ENCODE assay signal across 10 cellular contexts in the genomic region with DNA sequence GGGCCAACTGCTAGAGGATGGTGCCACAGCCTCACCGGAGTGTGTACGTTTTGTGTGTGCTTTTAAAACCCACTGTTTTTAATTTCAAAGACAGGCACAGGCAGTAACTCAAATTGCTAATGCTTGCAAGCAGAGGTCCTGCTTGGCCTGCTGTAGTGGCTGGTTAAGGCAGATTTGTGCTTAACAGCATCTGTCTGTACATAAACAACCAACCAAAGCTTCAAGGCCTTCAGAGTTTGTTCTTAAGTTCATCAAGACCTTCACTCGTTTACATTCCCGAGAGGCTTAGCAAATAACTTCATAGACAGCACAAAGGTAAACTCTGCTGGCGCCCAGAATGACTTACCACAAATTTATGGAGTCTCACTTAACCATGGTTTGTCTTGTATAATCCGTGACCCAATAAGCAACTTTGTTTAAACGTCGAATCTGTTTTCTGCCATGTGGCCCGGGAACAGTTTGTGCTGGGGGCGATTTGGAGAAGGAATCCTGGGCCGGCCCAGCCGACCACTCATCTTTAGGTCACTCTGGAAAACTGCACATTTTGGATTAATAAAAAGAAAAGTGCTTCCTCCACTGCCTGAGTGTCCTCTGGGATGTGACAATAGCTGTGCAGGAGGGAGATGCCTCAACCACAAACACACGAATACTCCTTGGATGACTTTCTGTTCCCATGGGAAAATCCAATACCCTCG. TPM values are rescaled to one million over a fixed set of nuclear protein-coding genes. Genes with fewer than 3 reads are reported as not detected.
DNase-seq lines count a peak whose midpoint lies in the region; ATAC-seq and TF ChIP-seq lines count a peak whose summit lies in the region.
"Had no signal": no experiment of that assay in that cellular context is flagged by ENCODE, and none has a peak within 500 bp of the region (broad histone marks: within the 10 kb centered on the region; RNA-seq: fewer than 3 reads in every experiment).

No MANE protein-coding gene starts in this region.

- no peak for ATAC-seq in activated T-cell treated with anti-CD3 and anti-CD28 coated beads, Interleukin-2, amount 50 U/mL, for 72 hours (replicated peaks in 1 of 2)
- no peak for ATAC-seq in activated T-cell treated with anti-CD3 and anti-CD28 coated beads, Interleukin-2, amount 50 U/mL, for 4 hours
- ATAC-seq in naive thymus-derived CD4-positive, alpha-beta T cell = no peak
- no peak for ATAC-seq in HG02798 (IDR thresholded peaks at IDR 0.05; ENCODE audit: poor library complexity, unreplicated experiment)

- H3K36me3 Mint-ChIP-seq in activated T-cell treated with anti-CD3 and anti-CD28 coated beads, Interleukin-2, amount 50 U/mL, for 72 hours (ENCODE audit: insufficient read depth in 2 of 2) = peaks cover 0 to 3% of the 10 kb centered on the region in 2 donors
- no peaks in the 10 kb centered on the region for H3K36me3 Mint-ChIP-seq in activated T-cell treated with anti-CD3 and anti-CD28 coated beads, Interleukin-2, amount 50 U/mL, for 4 hours (ENCODE audit: insufficient read depth)
- H3K36me3 Mint-ChIP-seq in naive thymus-derived CD4-positive, alpha-beta T cell = peaks cover 0 to 15% (median 0%) of the 10 kb centered on the region in 5 donors
- no peaks in the 10 kb centered on the region for H3K36me3 Mint-ChIP-seq in type B pancreatic cell

- DNase-seq in activated T-cell treated with anti-CD3 and anti-CD28 coated beads, Interleukin-2, amount 50 U/mL, for 72 hours = no peak
- DNase-seq in activated T-cell treated with anti-CD3 and anti-CD28 coated beads, Interleukin-2, amount 50 U/mL, for 4 hours = no peak
- no peak for DNase-seq in colonic mucosa
- DNase-seq in naive thymus-derived CD4-positive, alpha-beta T cell = no peak
- DNase-seq in type B pancreatic cell (ENCODE audit: extremely low spot score, unreplicated experiment) = no peak
- no peak for DNase-seq in GM19240 (ENCODE audit: insufficient read length, low spot score)
- DNase-seq in NOMO-1 treated with dmso at 0.1 percent for 144 hours (lab: John Stamatoyannopoulos, UW; ENCODE audit: unreplicated experiment) = no peak
- DNase-seq: dermis blood vessel endothelial cell, NCI-H2171 treated with DMSO at 0.1 percent for 48 hours had no signal

- no peaks in the 10 kb centered on the region for H3K36me3 ChIP-seq in colonic mucosa
- H3K36me3 ChIP-seq in naive thymus-derived CD4-positive, alpha-beta T cell (ENCODE audit: control insufficient read depth in 2 of 3, insufficient read depth in 3 of 3, low read length in 3 of 3) = peaks cover 0 to 12% (median 0%) of the 10 kb centered on the region in 3 experiments

- H3K27me3 ChIP-seq in colonic mucosa = no peaks in the 10 kb centered on the region
- no peaks in the 10 kb centered on the region for H3K27me3 ChIP-seq in naive thymus-derived CD4-positive, alpha-beta T cell (ENCODE audit: control insufficient read depth in 2 of 2, insufficient read depth in 2 of 2, low read length in 2 of 2)

- no peak for TF ChIP-seq CTCF in colonic mucosa (IDR thresholded peaks at IDR 0.05)
- no peak for TF ChIP-seq CTCF in type B pancreatic cell (conservative IDR thresholded peaks at IDR 0.05)

- CTCF ChIA-PET in naive thymus-derived CD4-positive, alpha-beta T cell (lab: Charles Lee) = no interaction called here

- peak overlapping the region in 1 of 2 donors; percentile 3 for H3K9ac ChIP-seq in colonic mucosa (ENCODE audit: low read depth in 2 of 2, low read length in 2 of 2)

- no peaks in the 10 kb centered on the region for H3K9me3 Mint-ChIP-seq in activated T-cell treated with anti-CD3 and anti-CD28 coated beads, Interleukin-2, amount 50 U/mL, for 72 hours
- no peaks in the 10 kb centered on the region for H3K9me3 Mint-ChIP-seq in activated T-cell treated with anti-CD3 and anti-CD28 coated beads, Interleukin-2, amount 50 U/mL, for 4 hours
- no peaks in the 10 kb centered on the region for H3K9me3 Mint-ChIP-seq in naive thymus-derived CD4-positive, alpha-beta T cell
- no peaks in the 10 kb centered on the region for H3K9me3 Mint-ChIP-seq in type B pancreatic cell

- H3K27ac Mint-ChIP-seq in activated T-cell treated with anti-CD3 and anti-CD28 coated beads, Interleukin-2, amount 50 U/mL, for 72 hours = peak overlapping the region; percentile 79
- peak overlapping the region in 6 of 9 donors; percentile 31 to 80 (median 64) for H3K27ac Mint-ChIP-seq in naive thymus-derived CD4-positive, alpha-beta T cell
- H3K27ac Mint-ChIP-seq in type B pancreatic cell = peak overlapping the region; percentile 54

- POLR2A ChIA-PET in naive thymus-derived CD4-positive, alpha-beta T cell (lab: Charles Lee) = no interaction called here

- no peaks in the 10 kb centered on the region for H3K27me3 Mint-ChIP-seq in activated T-cell treated with anti-CD3 and anti-CD28 coated beads, Interleukin-2, amount 50 U/mL, for 72 hours (ENCODE audit: low read depth)
- H3K27me3 Mint-ChIP-seq in activated T-cell treated with anti-CD3 and anti-CD28 coated beads, Interleukin-2, amount 50 U/mL, for 4 hours (ENCODE audit: low read depth) = no peaks in the 10 kb centered on the region
- no peaks in the 10 kb centered on the region for H3K27me3 Mint-ChIP-seq in naive thymus-derived CD4-positive, alpha-beta T cell
- no peaks in the 10 kb centered on the region for H3K27me3 Mint-ChIP-seq in type B pancreatic cell

- peaks cover 38% of the 10 kb centered on the region for H3K4me1 ChIP-seq in colonic mucosa
- H3K4me1 ChIP-seq in naive thymus-derived CD4-positive, alpha-beta T cell (ENCODE audit: control insufficient read depth in 2 of 2, insufficient read depth in 2 of 2, low read length in 2 of 2) = peaks cover 45 to 79% of the 10 kb centered on the region in 2 donors

- no peak overlapping the region for H3K4me3 Mint-ChIP-seq in activated T-cell treated with anti-CD3 and anti-CD28 coated beads, Interleukin-2, amount 50 U/mL, for 72 hours
- no peak overlapping the region for H3K4me3 Mint-ChIP-seq in activated T-cell treated with anti-CD3 and anti-CD28 coated beads, Interleukin-2, amount 50 U/mL, for 4 hours
- peak overlapping the region in 3 of 10 donors; percentile 8 to 56 (median 27) for H3K4me3 Mint-ChIP-seq in naive thymus-derived CD4-positive, alpha-beta T cell
- no peak overlapping the region for H3K4me3 Mint-ChIP-seq in type B pancreatic cell

- H3K4me3 ChIP-seq in colonic mucosa = no peak overlapping the region
- no peak overlapping the region for H3K4me3 ChIP-seq in naive thymus-derived CD4-positive, alpha-beta T cell (ENCODE audit: low read length)

- intact Hi-C loops in colonic mucosa (cut with DNase I) = no loop called here
- intact Hi-C loops in naive thymus-derived CD4-positive, alpha-beta T cell (cut with micrococcal nuclease) = no loop called here

- no peaks in the 10 kb centered on the region for H3K9me3 ChIP-seq in colonic mucosa
- H3K9me3 ChIP-seq in naive thymus-derived CD4-positive, alpha-beta T cell (ENCODE audit: control insufficient read depth in 2 of 3, low read length in 3 of 3) = no peaks in the 10 kb centered on the region

- H3K4me1 Mint-ChIP-seq in activated T-cell treated with anti-CD3 and anti-CD28 coated beads, Interleukin-2, amount 50 U/mL, for 72 hours (ENCODE audit: low read depth) = peaks cover 91% of the 10 kb centered on the region
- peaks cover 79% of the 10 kb centered on the region for H3K4me1 Mint-ChIP-seq in activated T-cell treated with anti-CD3 and anti-CD28 coated beads, Interleukin-2, amount 50 U/mL, for 4 hours (ENCODE audit: low read depth)
- H3K4me1 Mint-ChIP-seq in naive thymus-derived CD4-positive, alpha-beta T cell = peaks cover 53 to 95% (median 82%) of the 10 kb centered on the region in 7 donors
- H3K4me1 Mint-ChIP-seq in type B pancreatic cell (ENCODE audit: unreplicated experiment) = peaks cover 62% of the 10 kb centered on the region

- peak overlapping the region; percentile 35 for H3K27ac ChIP-seq in colonic mucosa
- no peak overlapping the region for H3K27ac ChIP-seq in naive thymus-derived CD4-positive, alpha-beta T cell (ENCODE audit: low read depth, low read length)

RNA-seq across cellular contexts. Expression of a gene that starts 58.1 kb away (rescaled TPM):
- total RNA-seq in activated T-cell treated with anti-CD3 and anti-CD28 coated beads, Interleukin-2, amount 50 U/mL, for 72 hours = 100 to 1,000 TPM; 336 to 373 TPM
- 100 to 1,000 TPM; 262 to 285 (median 264) TPM for total RNA-seq in activated T-cell treated with anti-CD3 and anti-CD28 coated beads, Interleukin-2, amount 50 U/mL, for 4 hours
- total RNA-seq in colonic mucosa = 100 to 1,000 TPM; 397 to 407 TPM
- 100 to 1,000 TPM; 216 to 519 (median 264) TPM for total RNA-seq in naive thymus-derived CD4-positive, alpha-beta T cell
- 100 to 1,000 TPM; 522 to 559 TPM for polyA plus RNA-seq in naive thymus-derived CD4-positive, alpha-beta T cell
- 264 and 286 TPM in 2 replicates for total RNA-seq in type B pancreatic cell (ENCODE audit: low replicate concordance)
